25 cellular contexts compared by ENCODE assay signal in genomic region chr13:45702088-45702487, GRCh38. TPM values are rescaled to one million over a fixed set of nuclear protein-coding genes. Genes with fewer than 3 reads are reported as not detected.
DNase-seq lines count a peak whose midpoint lies in the region; ATAC-seq and TF ChIP-seq lines count a peak whose summit lies in the region.
"Had no signal": no experiment of that assay in that cellular context is flagged by ENCODE, and none has a peak within 500 bp of the region (broad histone marks: within the 10 kb centered on the region; RNA-seq: fewer than 3 reads in every experiment).

Gene CBY2 (plus strand): TSS chr13:45702320. CDS start chr13:45702391, 71 bp downstream.

- DNase-seq in activated naive CD4-positive, alpha-beta T cell treated with anti-CD3 and anti-CD28 coated beads, Interleukin-2, amount 50 U/mL, for 72 hours (ENCODE audit: low spot score in 2 of 2) = no peak
- DNase-seq in activated naive CD4-positive, alpha-beta T cell treated with Interleukin-2 at 50 U/mL for 16 hours = no peak
- DNase-seq in activated CD4-positive, alpha-beta memory T cell treated with anti-CD3 and anti-CD28 coated beads for 36 hours = no peak
- DNase-seq in testis (no peak), mucosa of gallbladder (ENCODE audit: low spot score) (no peak)
- no peak for DNase-seq in activated effector memory CD4-positive, alpha-beta T cell treated with Interleukin-2 at 50 U/mL for 16 hours
- DNase-seq: activated T-cell treated with anti-CD3 and anti-CD28 coated beads, Interleukin-2, amount 50 U/mL, for 1 hour; C1 segment of cervical spinal cord; GM23248; left colon; mesendoderm; NCI-H774; right lobe of liver; SIG-M5; T-cell had no signal

- WGBS in testis, 2 donors = 92 to 100% methylated on average over 1 of the region's 1 CpG

- H3K27ac Mint-ChIP-seq in activated naive CD4-positive, alpha-beta T cell treated with anti-CD3 and anti-CD28 coated beads, Interleukin-2, amount 50 U/mL, for 72 hours = peak within 1 kb of the TSS in 1 of 2 donors; percentile 19
- H3K27ac Mint-ChIP-seq in activated CD4-positive, alpha-beta memory T cell treated with anti-CD3 and anti-CD28 coated beads for 36 hours = peak within 1 kb of the TSS; percentile 64
- H3K27ac Mint-ChIP-seq: T-cell had no signal

- peaks cover 7% of the 10 kb centered on the region for H3K27me3 Mint-ChIP-seq in activated CD4-positive, alpha-beta memory T cell treated with anti-CD3 and anti-CD28 coated beads for 36 hours

- no peak within 1 kb of the TSS for H3K4me3 Mint-ChIP-seq in activated CD4-positive, alpha-beta memory T cell treated with anti-CD3 and anti-CD28 coated beads for 36 hours
- H3K4me3 Mint-ChIP-seq: nephron, T-cell had no signal

- H3K9me3 ChIP-seq in testis = no peaks in the 10 kb centered on the region
- H3K9me3 ChIP-seq: right lobe of liver, thoracic aorta had no signal

- CTCF ChIA-PET in activated CD4-positive, alpha-beta memory T cell treated with anti-CD3 and anti-CD28 coated beads for 36 hours (lab: Charles Lee) = interaction anchor here (1.5 to 2.0 kb wide), 2 partner anchors 10 to 15 kb away, joined by 4 to 6 read pairs; no protein-coding TSS in a partner anchor

- peak within 1 kb of the TSS; percentile 64 to 69 for H3K27ac ChIP-seq in testis
- H3K27ac ChIP-seq: coronary artery, GM23248, parathyroid adenoma, right lobe of liver, thoracic aorta had no signal

- H3K4me3 ChIP-seq in testis = no peak within 1 kb of the TSS
- H3K4me3 ChIP-seq: coronary artery, GM23248, K562, right lobe of liver, thoracic aorta had no signal

- peaks cover 8% of the 10 kb centered on the region for H3K4me1 ChIP-seq in testis
- H3K4me1 ChIP-seq: parathyroid adenoma, right lobe of liver had no signal

- H3K36me3 Mint-ChIP-seq in activated naive CD4-positive, alpha-beta T cell treated with anti-CD3 and anti-CD28 coated beads, Interleukin-2, amount 50 U/mL, for 72 hours = no peaks in the 10 kb centered on the region
- no peaks in the 10 kb centered on the region for H3K36me3 Mint-ChIP-seq in activated CD4-positive, alpha-beta memory T cell treated with anti-CD3 and anti-CD28 coated beads for 36 hours
- H3K36me3 Mint-ChIP-seq: T-cell had no signal

- POLR2A ChIA-PET in activated CD4-positive, alpha-beta memory T cell treated with anti-CD3 and anti-CD28 coated beads for 36 hours (lab: Charles Lee) = no interaction called here

- peaks cover 25% of the 10 kb centered on the region for H3K4me1 Mint-ChIP-seq in activated CD4-positive, alpha-beta memory T cell treated with anti-CD3 and anti-CD28 coated beads for 36 hours (ENCODE audit: low read depth)

- intact Hi-C loops in activated CD4-positive, alpha-beta memory T cell treated with anti-CD3 and anti-CD28 coated beads for 36 hours (cut with micrococcal nuclease) = no loop called here
- intact Hi-C loops in testis (cut with DNase I; ENCODE audit: low total_unique reads) = no loop called here

- peak; percentile 16 to 43 for ATAC-seq in activated naive CD4-positive, alpha-beta T cell treated with anti-CD3 and anti-CD28 coated beads, Interleukin-2, amount 50 U/mL, for 72 hours
- ATAC-seq in GM18907 (IDR thresholded peaks at IDR 0.05; ENCODE audit: unreplicated experiment) = peak; percentile 12
- ATAC-seq in GM21367 (IDR thresholded peaks at IDR 0.05; ENCODE audit: unreplicated experiment) = no peak
- ATAC-seq: K562, left colon, right lobe of liver, T-cell had no signal

- no peak for TF ChIP-seq CTCF in testis (IDR thresholded peaks at IDR 0.05)

- H3K36me3 ChIP-seq in testis (ENCODE audit: low read depth, missing control alignments) = no peaks in the 10 kb centered on the region
- H3K36me3 ChIP-seq: right lobe of liver, thoracic aorta had no signal

- TF ChIP-seq POLR2A in testis (IDR thresholded peaks at IDR 0.05) = no peak

- no peaks in the 10 kb centered on the region for H3K9me3 Mint-ChIP-seq in activated naive CD4-positive, alpha-beta T cell treated with anti-CD3 and anti-CD28 coated beads, Interleukin-2, amount 50 U/mL, for 72 hours
- H3K9me3 Mint-ChIP-seq in activated CD4-positive, alpha-beta memory T cell treated with anti-CD3 and anti-CD28 coated beads for 36 hours = no peaks in the 10 kb centered on the region
- H3K9me3 Mint-ChIP-seq: nephron, T-cell had no signal

- H3K27me3 ChIP-seq in testis = no peaks in the 10 kb centered on the region
- H3K27me3 ChIP-seq: right lobe of liver had no signal

RNA-seq across cellular contexts. Expression of gene CBY2, which starts in this region (rescaled TPM):
- total RNA-seq in activated naive CD4-positive, alpha-beta T cell treated with anti-CD3 and anti-CD28 coated beads, Interleukin-2, amount 50 U/mL, for 72 hours = not detected
- total RNA-seq in activated CD4-positive, alpha-beta memory T cell treated with anti-CD3 and anti-CD28 coated beads for 36 hours = not detected
- total RNA-seq in testis = 100 to 1,000 TPM in 1 of 2 donors, 10 to 100 TPM in 1; 49.1 to 115 TPM
- polyA plus RNA-seq in testis (ENCODE audit: insufficient read depth, low read depth, low replicate concordance) = 34.3 TPM
- not detected for total RNA-seq in mucosa of gallbladder
- total RNA-seq: fibroblast of lung, G401, GM23248, right lobe of liver, thoracic aorta had no signal
- polyA plus RNA-seq: adipose tissue, fibroblast of lung, GM23248, K562 had no signal

Comparison
In these comparisons a context has a peak if more than half of its experiments do, and no peak if none do; other contexts are left out.
1. RNA of gene CBY2 (total RNA-seq): 49.1 to 115 TPM in testis; not detected in activated CD4-positive, alpha-beta memory T cell treated with anti-CD3 and anti-CD28 coated beads for 36 hours, not detected in activated naive CD4-positive, alpha-beta T cell treated with anti-CD3 and anti-CD28 coated beads, Interleukin-2, amount 50 U/mL, for 72 hours and not detected in mucosa of gallbladder (single experiment); every median in the first group is over 10 times any median in the second.
2. Peak in ATAC-seq in activated naive CD4-positive, alpha-beta T cell treated with anti-CD3 and anti-CD28 coated beads, Interleukin-2, amount 50 U/mL, for 72 hours; RNA of the gene not detected or under 1 TPM.